Comparison of ENCODE assay signal across 8 cellular contexts in the genomic region with DNA sequence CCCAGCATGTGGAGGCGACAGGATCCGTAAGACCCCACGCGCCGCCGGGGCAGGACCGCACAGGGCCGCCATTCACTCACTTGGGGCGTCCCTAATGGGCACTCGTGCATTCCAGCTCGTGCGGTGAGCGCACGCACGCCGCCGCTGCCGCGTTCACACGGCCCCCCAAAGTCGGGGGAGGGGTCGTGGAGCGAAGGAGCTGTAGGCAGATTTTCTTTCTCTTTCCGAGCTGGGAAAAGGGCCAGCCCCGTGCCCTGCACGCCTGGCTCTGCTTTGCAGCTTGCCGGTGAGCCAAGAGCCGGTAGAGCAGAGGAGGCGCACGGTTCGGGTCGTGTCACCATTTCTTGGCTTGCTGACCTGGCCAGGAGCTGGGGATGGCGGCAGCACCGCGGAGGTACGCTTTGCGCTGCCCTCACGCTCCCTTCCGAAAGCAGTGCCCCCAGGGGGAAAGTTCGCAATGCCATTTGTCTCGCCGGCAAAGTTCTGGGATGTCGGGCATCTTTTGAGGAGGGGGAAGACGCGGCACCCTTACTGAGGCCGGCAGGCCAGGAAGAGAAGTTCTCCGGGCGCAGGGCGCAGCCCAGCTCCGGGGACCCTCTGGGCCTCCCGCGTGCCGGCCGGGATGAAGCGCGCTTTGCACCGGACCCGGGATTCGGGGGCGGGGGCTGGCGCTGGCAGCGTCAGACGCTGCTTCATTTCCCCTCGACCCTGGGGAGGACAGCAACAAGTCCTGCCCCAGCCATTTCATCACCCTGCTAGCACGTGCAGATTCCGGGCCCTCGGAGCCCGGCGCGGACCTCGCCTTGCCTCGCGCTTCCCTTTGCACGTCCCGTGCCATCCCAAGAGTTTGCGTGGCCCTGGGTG. TPM values are rescaled to one million over a fixed set of nuclear protein-coding genes. Genes with fewer than 3 reads are reported as not detected.
DNase-seq lines count a peak whose midpoint lies in the region; ATAC-seq and TF ChIP-seq lines count a peak whose summit lies in the region.

No MANE protein-coding gene starts in this region.

- H3K9ac ChIP-seq in BLaER1 (peak overlapping the region; percentile 86), HUES6 (ENCODE audit: low read length) (peak overlapping the region; percentile 84)

- peaks cover 71% of the 10 kb centered on the region for H3K4me1 ChIP-seq in BLaER1
- H3K4me1 ChIP-seq in HUES6 (ENCODE audit: control insufficient read depth, insufficient read depth, low read length): peaks cover 33% of the 10 kb centered on the region
- peaks cover 74% of the 10 kb centered on the region for H3K4me1 ChIP-seq in body of pancreas
- H3K4me1 ChIP-seq in lung (ENCODE audit: control insufficient read depth in 2 of 2, insufficient read depth in 2 of 2, low read length in 2 of 2): peaks cover 11 to 22% of the 10 kb centered on the region in 2 donors

- ATAC-seq in body of pancreas (no peak), lung (ENCODE audit: insufficient read depth, low FRiP score) (no peak), HG02759 (IDR thresholded peaks at IDR 0.05; ENCODE audit: unreplicated experiment) (no peak)

- H3K27ac ChIP-seq in BLaER1 (peak overlapping the region; percentile 87), HUES6 (ENCODE audit: low read depth, low read length) (peak overlapping the region; percentile 49), body of pancreas (peak overlapping the region; percentile 71 to 82 (median 80)), lung (ENCODE audit: low read depth in 1 of 2, low read length in 1 of 2) (peak overlapping the region in 1 of 2 donors; percentile 46)

- peaks cover 13% of the 10 kb centered on the region; the same call in 1 of the 2 replicates for H3K9me3 ChIP-seq in BLaER1
- H3K9me3 ChIP-seq in HUES6 (ENCODE audit: control insufficient read depth, insufficient read depth, low read depth, low read length): no peaks in the 10 kb centered on the region
- H3K9me3 ChIP-seq in body of pancreas: no peaks in the 10 kb centered on the region
- no peaks in the 10 kb centered on the region for H3K9me3 ChIP-seq in lung (ENCODE audit: control insufficient read depth in 2 of 2, insufficient read depth in 1 of 2, low read length in 1 of 2)

- 0 to 1% methylated on average over 23 to 72 of the region's 76 CpGs for WGBS in body of pancreas, 2 donors
- 1 to 5% methylated on average over 71 to 76 of the region's 76 CpGs for WGBS in lung, 2 donors

- DNase-seq in body of pancreas (peak; percentile 27 to 48 (median 44)), lung (ENCODE audit: low spot score) (no peak), NCI-H187 treated with DMSO at 0.1 percent for 48 hours (lab: John Stamatoyannopoulos, UW) (no peak), T-helper 9 cell (no peak), NK-92 (lab: John Stamatoyannopoulos, UW; ENCODE audit: unreplicated experiment) (no peak)

- peaks cover 30% of the 10 kb centered on the region for H3K27me3 ChIP-seq in BLaER1
- peaks cover 67% of the 10 kb centered on the region for H3K27me3 ChIP-seq in HUES6 (ENCODE audit: control insufficient read depth, insufficient read depth, low read length)
- no peaks in the 10 kb centered on the region for H3K27me3 ChIP-seq in body of pancreas
- H3K27me3 ChIP-seq in lung (ENCODE audit: control insufficient read depth, insufficient read depth): peaks cover 4% of the 10 kb centered on the region

- intact Hi-C loops in body of pancreas (cut with DNase I): no loop called here

- TF ChIP-seq CTCF in body of pancreas (IDR thresholded peaks at IDR 0.05) (no peak), lung (IDR thresholded peaks at IDR 0.05; ENCODE audit: control extremely low read depth, extremely low read depth) (no peak)

- TF ChIP-seq POLR2A in body of pancreas (IDR thresholded peaks at IDR 0.05): peak in 1 of 3 donors; percentile 9

- H3K4me3 ChIP-seq in BLaER1 (peak overlapping the region; percentile 83), HUES6 (ENCODE audit: low read depth, low read length) (peak overlapping the region; percentile 77), body of pancreas (peak overlapping the region; percentile 47 to 59), lung (peak overlapping the region; percentile 54)

- H4K20me1 ChIP-seq in BLaER1: peaks cover 43% of the 10 kb centered on the region

- H3K36me3 ChIP-seq in BLaER1: peaks cover 27% of the 10 kb centered on the region
- H3K36me3 ChIP-seq in HUES6 (ENCODE audit: control insufficient read depth, insufficient read depth, low read length): peaks cover 39% of the 10 kb centered on the region
- H3K36me3 ChIP-seq in body of pancreas (replicated peaks in 1 of 2; ENCODE audit: insufficient read depth in 1 of 2, low read depth in 2 of 2): peaks cover 0 to under 1% of the 10 kb centered on the region in 2 donors
- H3K36me3 ChIP-seq in lung (ENCODE audit: control insufficient read depth in 2 of 2, insufficient read depth in 2 of 2, low read length in 2 of 2): no peaks in the 10 kb centered on the region

- peak overlapping the region; percentile 87 for H3K4me2 ChIP-seq in BLaER1

RNA-seq across cellular contexts. Expression of gene STC2, which starts 0.9 kb away (rescaled TPM):
- 10 to 100 TPM in 1 of 2 donors, 1 to 10 TPM in 1; 9.9 to 35.0 TPM for total RNA-seq in body of pancreas
- 10 to 100 TPM in 1 of 2 donors, 1 to 10 TPM in 1; 6.6 to 10.2 TPM for total RNA-seq in lung
- 10 to 100 TPM in 1 of 2 donors, 1 to 10 TPM in 1; 3.1 to 18.1 TPM for polyA plus RNA-seq in lung

Comparison
In these comparisons a context has a peak if more than half of its experiments do, and no peak if none do; other contexts are left out.
1. DNase-seq: peak in body of pancreas (4 of 4); none in lung (single experiment), NCI-H187 treated with DMSO at 0.1 percent for 48 hours (single experiment), T-helper 9 cell (single experiment) and NK-92 (single experiment).
2. Peak in every context shown above with its lines, with median percentiles within 50 percentile points of each other: H3K4me3 ChIP-seq.